In the genomic region with DNA sequence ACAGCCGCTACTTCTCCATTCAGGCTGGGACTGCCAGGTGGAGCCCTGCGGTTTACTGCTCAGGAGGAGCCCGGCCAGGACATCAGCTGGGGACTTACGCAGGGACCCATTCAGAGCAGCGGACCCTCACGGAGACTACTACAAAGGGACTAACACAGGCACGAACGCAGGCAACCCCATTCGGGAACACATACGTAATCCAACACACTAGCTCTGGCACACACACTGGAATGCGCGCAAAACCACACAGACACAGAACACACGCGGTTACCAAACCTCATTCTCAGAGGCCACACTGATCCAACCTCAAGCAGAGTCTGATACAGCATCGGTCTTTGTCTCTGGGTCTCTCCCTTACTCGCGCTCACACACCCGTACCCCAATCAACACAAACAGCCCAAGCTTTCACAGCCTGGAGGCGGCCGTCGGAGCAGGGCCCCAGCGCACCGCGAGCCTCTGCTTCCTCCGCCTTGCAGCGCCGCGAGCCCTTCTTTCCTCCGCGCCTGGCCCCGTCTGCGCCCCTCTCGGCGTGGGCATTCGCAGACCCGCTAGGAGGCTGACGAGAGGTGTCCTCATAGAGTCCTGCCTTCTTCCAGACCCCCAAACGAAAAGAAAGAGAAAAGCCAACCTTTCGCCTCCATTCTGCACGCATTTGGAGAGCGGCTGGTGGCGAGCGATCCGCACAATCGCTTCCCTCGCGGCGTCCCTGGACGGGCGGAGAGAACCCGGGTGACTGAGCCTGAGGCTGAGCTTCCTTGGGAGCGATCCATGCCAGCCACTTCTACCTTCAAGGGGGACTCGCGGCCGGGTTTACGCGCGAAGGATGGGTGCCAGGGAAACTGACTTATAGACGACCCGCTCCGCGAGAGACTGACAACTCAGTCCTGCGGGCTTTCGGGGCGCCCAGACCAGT, we compare ENCODE assay signal across 1 cellular context.
TF ChIP-seq lines count a peak whose summit lies in the region.

No MANE protein-coding gene starts in this region.

TF ChIP-seq in HepG2, 621 proteins besides CTCF, POLR2A, EP300 and RAD21:
- peak; percentile 31; the same call in 1 of the 2 replicates for TF ChIP-seq ZNF800 (CRISPR knock-in tag; IDR thresholded peaks at IDR 0.05)
- no peak for TF ChIP-seq U2AF2 (IDR thresholded peaks at IDR 0.05; ENCODE audit: low read depth, low read length)
- 0 out of 2 replicates have a peak, but pooled peaks have one; percentile 28 for TF ChIP-seq EZH2 (conservative IDR thresholded peaks at IDR 0.05; ENCODE audit: low read depth, low read length)
- TF ChIP-seq ZBTB21 (CRISPR knock-in tag; IDR thresholded peaks at IDR 0.05) = no peak
- TF ChIP-seq, protein P1, sequence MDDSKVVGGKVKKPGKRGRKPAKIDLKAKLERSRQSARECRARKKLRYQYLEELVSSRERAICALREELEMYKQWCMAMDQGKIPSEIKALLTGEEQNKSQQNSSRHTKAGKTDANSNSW (CRISPR knock-in tag; IDR thresholded peaks at IDR 0.05; ENCODE audit: borderline replicate concordance) = no peak
- TF ChIP-seq, protein P2, sequence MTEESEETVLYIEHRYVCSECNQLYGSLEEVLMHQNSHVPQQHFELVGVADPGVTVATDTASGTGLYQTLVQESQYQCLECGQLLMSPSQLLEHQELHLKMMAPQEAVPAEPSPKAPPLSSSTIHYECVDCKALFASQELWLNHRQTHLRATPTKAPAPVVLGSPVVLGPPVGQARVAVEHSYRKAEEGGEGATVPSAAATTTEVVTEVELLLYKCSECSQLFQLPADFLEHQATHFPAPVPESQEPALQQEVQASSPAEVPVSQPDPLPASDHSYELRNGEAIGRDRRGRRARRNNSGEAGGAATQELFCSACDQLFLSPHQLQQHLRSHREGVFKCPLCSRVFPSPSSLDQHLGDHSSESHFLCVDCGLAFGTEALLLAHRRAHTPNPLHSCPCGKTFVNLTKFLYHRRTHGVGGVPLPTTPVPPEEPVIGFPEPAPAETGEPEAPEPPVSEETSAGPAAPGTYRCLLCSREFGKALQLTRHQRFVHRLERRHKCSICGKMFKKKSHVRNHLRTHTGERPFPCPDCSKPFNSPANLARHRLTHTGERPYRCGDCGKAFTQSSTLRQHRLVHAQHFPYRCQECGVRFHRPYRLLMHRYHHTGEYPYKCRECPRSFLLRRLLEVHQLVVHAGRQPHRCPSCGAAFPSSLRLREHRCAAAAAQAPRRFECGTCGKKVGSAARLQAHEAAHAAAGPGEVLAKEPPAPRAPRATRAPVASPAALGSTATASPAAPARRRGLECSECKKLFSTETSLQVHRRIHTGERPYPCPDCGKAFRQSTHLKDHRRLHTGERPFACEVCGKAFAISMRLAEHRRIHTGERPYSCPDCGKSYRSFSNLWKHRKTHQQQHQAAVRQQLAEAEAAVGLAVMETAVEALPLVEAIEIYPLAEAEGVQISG (CRISPR knock-in tag; IDR thresholded peaks at IDR 0.05) = no peak
- peak; percentile 22; the same call in 1 of the 2 replicates for TF ChIP-seq ZNF768 (CRISPR knock-in tag; IDR thresholded peaks at IDR 0.05)
